8 cellular contexts compared by ENCODE assay signal in the genomic region with DNA sequence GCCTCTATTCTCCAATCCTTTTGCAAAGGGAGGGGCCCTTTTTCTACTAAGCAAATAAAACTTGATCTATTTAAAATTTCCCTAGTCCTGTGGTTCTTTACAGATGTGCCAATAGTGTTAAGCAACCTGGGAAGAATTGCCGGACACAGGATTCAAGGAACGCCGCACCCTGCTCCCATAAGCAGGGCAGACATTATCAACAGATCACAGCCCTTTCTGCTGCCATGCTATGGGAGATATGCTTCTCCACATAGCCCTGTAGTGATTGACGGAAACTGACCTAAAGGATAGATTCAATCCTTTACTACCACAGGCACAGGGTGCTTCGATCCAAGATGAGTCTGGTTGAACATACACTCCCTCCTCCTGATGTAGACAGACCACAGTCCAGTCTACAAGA.
DNase-seq lines count a peak whose midpoint lies in the region; ATAC-seq, FAIRE-seq and TF ChIP-seq lines count a peak whose summit lies in the region.

No MANE protein-coding gene starts in this region.

- no TSS peak for BruUV-seq in Calu3 (replicated peaks; lab: Mats Ljungman, UMichigan)

- no peak overlapping the region for H3K4me3 Mint-ChIP-seq in glutamatergic neuron (ENCODE audit: unreplicated experiment)
- H3K4me3 Mint-ChIP-seq in Calu3 (ENCODE audit: low read depth, unreplicated experiment), result no peak overlapping the region

- no peaks in the 10 kb centered on the region for H3K27me3 ChIP-seq in dorsolateral prefrontal cortex

- no peak overlapping the region for H3K4me3 ChIP-seq in dorsolateral prefrontal cortex

- H3K27me3 Mint-ChIP-seq in glutamatergic neuron (ENCODE audit: unreplicated experiment) (peaks cover 5% of the 10 kb centered on the region), Calu3 (ENCODE audit: unreplicated experiment) (no peaks in the 10 kb centered on the region)

- CTCF ChIA-PET in Calu3 (lab: Charles Lee), result interaction anchor here (1.1 kb wide), 1 partner anchor 12 kb away, joined by 3 read pairs; no protein-coding TSS in a partner anchor

- intact Hi-C loops in Calu3 (cut with micrococcal nuclease; ENCODE audit: unreplicated experiment) (no loop called here), dorsolateral prefrontal cortex (cut with DNase I) (no loop called here)

- TF ChIP-seq CTCF in glutamatergic neuron (IDR thresholded peaks at IDR 0.05; ENCODE audit: partially characterized antibody, unreplicated experiment), result no peak
- no peak for TF ChIP-seq CTCF in Calu3 (IDR thresholded peaks at IDR 0.05; ENCODE audit: unreplicated experiment)
- TF ChIP-seq CTCF in dorsolateral prefrontal cortex (IDR thresholded peaks at IDR 0.05 in 54 of 56, conservative IDR thresholded peaks at IDR 0.05 in 2 of 56; ENCODE audit: low read depth in 1 of 56, partially characterized antibody in 56 of 56), result no peak
- no peak for TF ChIP-seq CTCF in D721Med (IDR thresholded peaks at IDR 0.05; ENCODE audit: insufficient read depth, missing control alignments)

- FAIRE-seq in D721Med (lab: Jason Lieb, UNC), result no peak

- peak overlapping the region in 22 of 59 donors; percentile 1 to 72 (median 40) for H3K27ac ChIP-seq in dorsolateral prefrontal cortex

- peaks cover 21% of the 10 kb centered on the region for H3K9me3 Mint-ChIP-seq in glutamatergic neuron (ENCODE audit: unreplicated experiment)
- H3K9me3 Mint-ChIP-seq in Calu3 (ENCODE audit: low read depth, unreplicated experiment), result no peaks in the 10 kb centered on the region

- H3K4me1 Mint-ChIP-seq in glutamatergic neuron (ENCODE audit: low read depth, unreplicated experiment) (peaks cover 22% of the 10 kb centered on the region), Calu3 (ENCODE audit: low read depth, unreplicated experiment) (peaks cover 12% of the 10 kb centered on the region)

- H3K36me3 Mint-ChIP-seq in glutamatergic neuron (ENCODE audit: unreplicated experiment) (no peaks in the 10 kb centered on the region), Calu3 (ENCODE audit: insufficient read depth, unreplicated experiment) (no peaks in the 10 kb centered on the region)

- DNase-seq in glutamatergic neuron (no peak), Calu3 (no peak), dorsolateral prefrontal cortex (no peak), hippocampal formation (lab: John Stamatoyannopoulos, UW) (no peak), D721Med (ENCODE audit: insufficient read length, low spot score) (no peak)

- H3K27ac Mint-ChIP-seq in glutamatergic neuron (ENCODE audit: unreplicated experiment) (peak overlapping the region; percentile 25), Calu3 (ENCODE audit: unreplicated experiment) (no peak overlapping the region)

- peak; percentile 23 for ATAC-seq in GM18868 (IDR thresholded peaks at IDR 0.05; ENCODE audit: unreplicated experiment)
- peak; percentile 24 for ATAC-seq in GM21717 (IDR thresholded peaks at IDR 0.05; ENCODE audit: unreplicated experiment)
- ATAC-seq in HG03442 (IDR thresholded peaks at IDR 0.05; ENCODE audit: unreplicated experiment), result peak; percentile 26
